Comparison of ENCODE assay signal across 1 cellular context in genomic region chr15:97960364-97961066, GRCh38.
TF ChIP-seq lines count a peak whose summit lies in the region.

Gene ARRDC4, plus strand, starts transcription at chr15:97960703. Its CDS starts 159 bp downstream, at chr15:97960862.

TF ChIP-seq in K562, 482 proteins besides CTCF, POLR2A, EP300 and RAD21 (continued from another document and continues in another):
- TF ChIP-seq ZNF592 (IDR thresholded peaks at IDR 0.05) (peak; percentile 66; the same call in 1 of the 2 replicates), SPI1 (IDR thresholded peaks at IDR 0.05; ENCODE audit: borderline replicate concordance, low read depth, low read length) (no peak), BRF2 (IDR thresholded peaks at IDR 0.05; ENCODE audit: borderline replicate concordance, insufficient read depth, insufficient read length) (no peak), SRSF1 (IDR thresholded peaks at IDR 0.05; ENCODE audit: low read depth, low read length) (0 out of 2 replicates have a peak, but pooled peaks have one; percentile 68), E2F6 (IDR thresholded peaks at IDR 0.05; ENCODE audit: borderline replicate concordance in 1 of 2, extremely low read depth in 1 of 2, insufficient read depth in 1 of 2, insufficient read length in 1 of 2, low read depth in 1 of 2, low read length in 1 of 2, poor library complexity in 1 of 2, severe bottlenecking in 1 of 2) (peak; percentile 53 to 82), STAT5B (CRISPR knock-in tag; IDR thresholded peaks at IDR 0.05) (no peak), ZNF165 (CRISPR knock-in tag; IDR thresholded peaks at IDR 0.05; ENCODE audit: borderline replicate concordance) (no peak), SRF (CRISPR knock-in tag; IDR thresholded peaks at IDR 0.05) (peak in 1 of 2 experiments; percentile 7; a peak in 1 of 4 replicates), PKNOX1 (IDR thresholded peaks at IDR 0.05) (peak; percentile 78), NFXL1 (CRISPR knock-in tag; IDR thresholded peaks at IDR 0.05) (no peak), FOXP1 (CRISPR knock-in tag; IDR thresholded peaks at IDR 0.05) (peak; percentile 71; the same call in 1 of the 2 replicates), ASH1L (IDR thresholded peaks at IDR 0.05; ENCODE audit: borderline replicate concordance, low read depth, partially characterized antibody) (peak; percentile 100), CEBPZ (IDR thresholded peaks at IDR 0.05; ENCODE audit: borderline replicate concordance, low read depth, low read length) (peak; percentile 88), FOXK2 (conservative IDR thresholded peaks at IDR 0.05 in 1 of 2, IDR thresholded peaks at IDR 0.05 in 1 of 2; ENCODE audit: low read depth in 2 of 2) (peak in 1 of 2 experiments; percentile 89; a peak in 2 of 4 replicates), KLF6 (CRISPR knock-in tag; IDR thresholded peaks at IDR 0.05; ENCODE audit: borderline replicate concordance) (no peak), HMGN3 (IDR thresholded peaks at IDR 0.05; ENCODE audit: borderline replicate concordance, extremely low read depth, insufficient read length, low read depth, low read length) (peak; percentile 80), TCF3 (CRISPR knock-in tag; IDR thresholded peaks at IDR 0.05) (peak; percentile 67), SNAPC5 (CRISPR knock-in tag; IDR thresholded peaks at IDR 0.05) (no peak), POLR2G (IDR thresholded peaks at IDR 0.05; ENCODE audit: low read depth, low read length) (peak; percentile 78), CLOCK (CRISPR knock-in tag; IDR thresholded peaks at IDR 0.05; ENCODE audit: borderline replicate concordance) (peak; percentile 65; the same call in 1 of the 2 replicates), BHLHE40 (IDR thresholded peaks at IDR 0.05; ENCODE audit: low read length) (peak; percentile 89), GABPB1 (CRISPR knock-in tag; IDR thresholded peaks at IDR 0.05) (0 out of 2 replicates have a peak, but pooled peaks have one; percentile 48), NKRF (IDR thresholded peaks at IDR 0.05; ENCODE audit: borderline replicate concordance) (no peak), SAFB (IDR thresholded peaks at IDR 0.05; ENCODE audit: borderline replicate concordance, low read depth, low read length) (peak; percentile 51; the same call in 1 of the 2 replicates), PHF8 (IDR thresholded peaks at IDR 0.05; ENCODE audit: borderline replicate concordance, low read length) (peak; percentile 69; the same call in 1 of the 2 replicates), RBM17 (IDR thresholded peaks at IDR 0.05; ENCODE audit: borderline replicate concordance, low read depth, low read length) (no peak), ELK3 (CRISPR knock-in tag; IDR thresholded peaks at IDR 0.05) (no peak), MBD2 (IDR thresholded peaks at IDR 0.05; ENCODE audit: borderline replicate concordance, low read depth) (peak; percentile 100), USF1 (CRISPR knock-in tag; IDR thresholded peaks at IDR 0.05) (peak; percentile 89), KAT8 (IDR thresholded peaks at IDR 0.05; ENCODE audit: low read depth) (peak; percentile 97), CBFA2T3 (IDR thresholded peaks at IDR 0.05) (no peak; the same call in 1 of the 2 replicates), ZFP91 (CRISPR knock-in tag; IDR thresholded peaks at IDR 0.05) (peak; percentile 95), YY1 (IDR thresholded peaks at IDR 0.05; ENCODE audit: borderline replicate concordance in 1 of 3, control insufficient read depth in 1 of 3, extremely low read depth in 1 of 3, insufficient read depth in 3 of 3, insufficient read length in 1 of 3, insufficient replicate concordance in 2 of 3, low read depth in 1 of 3, low read length in 2 of 3) (peak in 1 of 3 experiments; percentile 18), L3MBTL2 (IDR thresholded peaks at IDR 0.05) (peak; percentile 86), CCNT2 (IDR thresholded peaks at IDR 0.05; ENCODE audit: borderline replicate concordance, extremely low read depth, insufficient read length, low read depth, low read length) (peak; percentile 84)
